Comparison of ENCODE assay signal across 1 cellular context in the genomic region with DNA sequence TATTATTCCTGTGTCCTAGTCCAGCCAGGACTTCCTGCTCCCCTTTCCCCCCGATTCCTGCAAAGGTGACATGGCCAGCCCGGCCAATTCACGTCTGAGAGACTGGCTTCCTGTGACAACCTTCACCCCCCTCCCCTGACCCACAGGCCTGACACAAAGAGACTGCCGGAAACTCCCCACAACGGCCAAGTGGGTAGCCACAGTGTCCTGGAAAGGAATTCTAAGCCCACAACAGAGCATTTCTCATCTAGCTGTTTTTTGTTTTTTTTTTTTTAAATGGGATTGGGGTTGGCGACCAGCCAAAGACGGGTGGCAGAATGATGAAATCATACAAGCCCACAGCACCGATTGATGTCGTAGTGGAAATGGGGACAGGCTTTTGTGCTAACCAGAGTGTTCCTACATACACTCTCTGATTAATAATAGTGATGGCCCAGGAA.
TF ChIP-seq lines count a peak whose summit lies in the region.

No MANE protein-coding gene starts in this region.

TF ChIP-seq in HEK293, 187 proteins besides CTCF, POLR2A, EP300 and RAD21 (continued from another document):
- TF ChIP-seq, protein P1, sequence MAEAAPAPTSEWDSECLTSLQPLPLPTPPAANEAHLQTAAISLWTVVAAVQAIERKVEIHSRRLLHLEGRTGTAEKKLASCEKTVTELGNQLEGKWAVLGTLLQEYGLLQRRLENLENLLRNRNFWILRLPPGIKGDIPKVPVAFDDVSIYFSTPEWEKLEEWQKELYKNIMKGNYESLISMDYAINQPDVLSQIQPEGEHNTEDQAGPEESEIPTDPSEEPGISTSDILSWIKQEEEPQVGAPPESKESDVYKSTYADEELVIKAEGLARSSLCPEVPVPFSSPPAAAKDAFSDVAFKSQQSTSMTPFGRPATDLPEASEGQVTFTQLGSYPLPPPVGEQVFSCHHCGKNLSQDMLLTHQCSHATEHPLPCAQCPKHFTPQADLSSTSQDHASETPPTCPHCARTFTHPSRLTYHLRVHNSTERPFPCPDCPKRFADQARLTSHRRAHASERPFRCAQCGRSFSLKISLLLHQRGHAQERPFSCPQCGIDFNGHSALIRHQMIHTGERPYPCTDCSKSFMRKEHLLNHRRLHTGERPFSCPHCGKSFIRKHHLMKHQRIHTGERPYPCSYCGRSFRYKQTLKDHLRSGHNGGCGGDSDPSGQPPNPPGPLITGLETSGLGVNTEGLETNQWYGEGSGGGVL (tag by site-specific recombination; IDR thresholded peaks at IDR 0.05) = no peak
- no peak for TF ChIP-seq ZNF776 (tag by site-specific recombination; IDR thresholded peaks at IDR 0.05; ENCODE audit: borderline replicate concordance)
- no peak for TF ChIP-seq ZFHX2 (tag by site-specific recombination; conservative IDR thresholded peaks at IDR 0.05)
- peak; percentile 84 for TF ChIP-seq ZNF692 (tag by site-specific recombination; IDR thresholded peaks at IDR 0.05)
- TF ChIP-seq ZNF785 (tag by site-specific recombination; IDR thresholded peaks at IDR 0.05) = peak; percentile 53; the same call in 1 of the 2 replicates
- no peak for TF ChIP-seq ZNF2 (tag by site-specific recombination; IDR thresholded peaks at IDR 0.05)
- TF ChIP-seq ZNF660 (tag by site-specific recombination; IDR thresholded peaks at IDR 0.05) = 0 out of 2 replicates have a peak, but pooled peaks have one; percentile 22
- no peak for TF ChIP-seq ZSCAN23 (tag by site-specific recombination; IDR thresholded peaks at IDR 0.05)
- peak; percentile 46; the same call in 1 of the 2 replicates for TF ChIP-seq ZNF335 (tag by site-specific recombination; conservative IDR thresholded peaks at IDR 0.05)
- no peak for TF ChIP-seq ZNF280C (tag by site-specific recombination; IDR thresholded peaks at IDR 0.05)
- TF ChIP-seq, protein P2, sequence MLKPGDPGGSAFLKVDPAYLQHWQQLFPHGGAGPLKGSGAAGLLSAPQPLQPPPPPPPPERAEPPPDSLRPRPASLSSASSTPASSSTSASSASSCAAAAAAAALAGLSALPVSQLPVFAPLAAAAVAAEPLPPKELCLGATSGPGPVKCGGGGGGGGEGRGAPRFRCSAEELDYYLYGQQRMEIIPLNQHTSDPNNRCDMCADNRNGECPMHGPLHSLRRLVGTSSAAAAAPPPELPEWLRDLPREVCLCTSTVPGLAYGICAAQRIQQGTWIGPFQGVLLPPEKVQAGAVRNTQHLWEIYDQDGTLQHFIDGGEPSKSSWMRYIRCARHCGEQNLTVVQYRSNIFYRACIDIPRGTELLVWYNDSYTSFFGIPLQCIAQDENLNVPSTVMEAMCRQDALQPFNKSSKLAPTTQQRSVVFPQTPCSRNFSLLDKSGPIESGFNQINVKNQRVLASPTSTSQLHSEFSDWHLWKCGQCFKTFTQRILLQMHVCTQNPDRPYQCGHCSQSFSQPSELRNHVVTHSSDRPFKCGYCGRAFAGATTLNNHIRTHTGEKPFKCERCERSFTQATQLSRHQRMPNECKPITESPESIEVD (tag by site-specific recombination; IDR thresholded peaks at IDR 0.05) = no peak
- no peak for TF ChIP-seq GLI4 (tag by site-specific recombination; IDR thresholded peaks at IDR 0.05)
- TF ChIP-seq ZNF624 (tag by site-specific recombination; IDR thresholded peaks at IDR 0.05) = no peak
- TF ChIP-seq ZNF292 (tag by site-specific recombination; IDR thresholded peaks at IDR 0.05; ENCODE audit: borderline replicate concordance, low read depth) = no peak
- TF ChIP-seq, protein P3, sequence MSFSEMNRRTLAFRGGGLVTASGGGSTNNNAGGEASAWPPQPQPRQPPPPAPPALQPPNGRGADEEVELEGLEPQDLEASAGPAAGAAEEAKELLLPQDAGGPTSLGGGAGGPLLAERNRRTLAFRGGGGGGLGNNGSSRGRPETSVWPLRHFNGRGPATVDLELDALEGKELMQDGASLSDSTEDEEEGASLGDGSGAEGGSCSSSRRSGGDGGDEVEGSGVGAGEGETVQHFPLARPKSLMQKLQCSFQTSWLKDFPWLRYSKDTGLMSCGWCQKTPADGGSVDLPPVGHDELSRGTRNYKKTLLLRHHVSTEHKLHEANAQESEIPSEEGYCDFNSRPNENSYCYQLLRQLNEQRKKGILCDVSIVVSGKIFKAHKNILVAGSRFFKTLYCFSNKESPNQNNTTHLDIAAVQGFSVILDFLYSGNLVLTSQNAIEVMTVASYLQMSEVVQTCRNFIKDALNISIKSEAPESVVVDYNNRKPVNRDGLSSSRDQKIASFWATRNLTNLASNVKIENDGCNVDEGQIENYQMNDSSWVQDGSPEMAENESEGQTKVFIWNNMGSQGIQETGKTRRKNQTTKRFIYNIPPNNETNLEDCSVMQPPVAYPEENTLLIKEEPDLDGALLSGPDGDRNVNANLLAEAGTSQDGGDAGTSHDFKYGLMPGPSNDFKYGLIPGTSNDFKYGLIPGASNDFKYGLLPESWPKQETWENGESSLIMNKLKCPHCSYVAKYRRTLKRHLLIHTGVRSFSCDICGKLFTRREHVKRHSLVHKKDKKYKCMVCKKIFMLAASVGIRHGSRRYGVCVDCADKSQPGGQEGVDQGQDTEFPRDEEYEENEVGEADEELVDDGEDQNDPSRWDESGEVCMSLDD (tag by site-specific recombination; IDR thresholded peaks at IDR 0.05) = no peak; the same call in 1 of the 2 replicates
- TF ChIP-seq ZNF266 (tag by site-specific recombination; IDR thresholded peaks at IDR 0.05; ENCODE audit: low read depth) = no peak
- no peak for TF ChIP-seq ZNF311 (tag by site-specific recombination; IDR thresholded peaks at IDR 0.05; ENCODE audit: borderline replicate concordance)
- TF ChIP-seq ZNF658 (tag by site-specific recombination; IDR thresholded peaks at IDR 0.05) = no peak
- TF ChIP-seq ZNF416 (tag by site-specific recombination; IDR thresholded peaks at IDR 0.05) = no peak
